25 cellular contexts compared by ENCODE assay signal in the genomic region with DNA sequence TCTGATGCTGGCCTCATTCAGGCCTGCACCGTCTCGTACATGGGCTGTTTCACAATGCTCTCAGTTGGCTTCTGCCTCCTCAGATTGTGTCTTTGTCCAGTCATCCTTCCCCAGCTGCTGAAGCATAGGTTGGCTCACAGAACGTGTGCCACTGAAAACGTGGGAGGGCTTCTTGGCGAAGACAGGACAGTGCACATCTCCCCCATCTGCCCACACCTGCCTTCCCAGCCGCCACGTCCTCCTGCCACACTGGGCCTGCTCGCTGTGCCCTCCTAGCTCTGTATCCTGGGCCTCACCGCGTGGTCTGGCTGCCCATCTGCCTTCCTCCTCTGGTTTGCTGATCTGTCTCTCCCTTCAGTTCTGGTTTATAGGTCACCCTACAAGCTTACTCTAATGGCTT.
DNase-seq lines count a peak whose midpoint lies in the region; ATAC-seq lines count a peak whose summit lies in the region.
"Had no signal": no experiment of that assay in that cellular context is flagged by ENCODE, and none has a peak within 500 bp of the region (broad histone marks: within the 10 kb centered on the region; RNA-seq: fewer than 3 reads in every experiment).

No MANE protein-coding gene starts in this region.

- no peak overlapping the region for H3K4ac ChIP-seq in neuronal stem cell (ENCODE audit: low read length)

- no peak overlapping the region for H4K8ac ChIP-seq in neuronal stem cell (ENCODE audit: low read depth, low read length)

- peak overlapping the region; percentile 14 for H3K27ac Mint-ChIP-seq in stimulated activated naive CD8-positive, alpha-beta T cell treated with anti-CD3 and anti-CD28 coated beads, Interleukin-15, Interleukin-2, amounts not matched to agents 100 ng/mL and 50 ng/mL, for 24 hours
- peak overlapping the region in 1 of 2 donors; percentile 89 for H3K27ac Mint-ChIP-seq in stimulated activated naive CD8-positive, alpha-beta T cell treated with anti-CD3 and anti-CD28 coated beads, Interleukin-15, amount 100 ng/mL, for 72 hours
- H3K27ac Mint-ChIP-seq: CD4-positive, alpha-beta T cell had no signal

- no peaks in the 10 kb centered on the region for H3K79me1 ChIP-seq in neuronal stem cell (ENCODE audit: low read depth, low read length)

- H3K4me3 Mint-ChIP-seq in stimulated activated naive CD8-positive, alpha-beta T cell treated with anti-CD3 and anti-CD28 coated beads, Interleukin-15, Interleukin-2, amounts not matched to agents 100 ng/mL and 50 ng/mL, for 24 hours, result no peak overlapping the region
- no peak overlapping the region for H3K4me3 Mint-ChIP-seq in stimulated activated naive CD8-positive, alpha-beta T cell treated with anti-CD3 and anti-CD28 coated beads, Interleukin-15, amount 100 ng/mL, for 72 hours
- H3K4me3 Mint-ChIP-seq: CD14-positive monocyte; CD4-positive, alpha-beta T cell; CD8-positive, alpha-beta memory T cell had no signal

- H2BK5ac ChIP-seq in neuronal stem cell (ENCODE audit: low read length), result no peak overlapping the region

- no peak overlapping the region for H3K9ac ChIP-seq in neuronal stem cell (ENCODE audit: low read depth, low read length, poor library complexity)
- H3K9ac ChIP-seq: BLaER1 treated with 17β-estradiol and CSF1 and Interleukin-3, amounts not matched to agents 10 nM and 100 nM had no signal

- no peaks in the 10 kb centered on the region for H3K36me3 ChIP-seq in neuronal stem cell (replicated peaks in 1 of 2; ENCODE audit: control insufficient read depth in 2 of 2, insufficient read depth in 2 of 2, low read length in 2 of 2)
- H3K36me3 ChIP-seq: BE2C; BLaER1 treated with 17β-estradiol and CSF1 and Interleukin-3, amounts not matched to agents 10 nM and 100 nM had no signal

- no peak overlapping the region for H3K4me2 ChIP-seq in neuronal stem cell (ENCODE audit: insufficient read depth, low read length, poor library complexity, severe bottlenecking)
- H3K4me2 ChIP-seq: A549; BLaER1 treated with 17β-estradiol and CSF1 and Interleukin-3, amounts not matched to agents 10 nM and 100 nM had no signal

- H2AFZ ChIP-seq in neuronal stem cell (ENCODE audit: low read length), result no peak overlapping the region

- H3K9me3 Mint-ChIP-seq in stimulated activated naive CD8-positive, alpha-beta T cell treated with anti-CD3 and anti-CD28 coated beads, Interleukin-15, Interleukin-2, amounts not matched to agents 100 ng/mL and 50 ng/mL, for 24 hours, result no peaks in the 10 kb centered on the region
- H3K9me3 Mint-ChIP-seq in stimulated activated naive CD8-positive, alpha-beta T cell treated with anti-CD3 and anti-CD28 coated beads, Interleukin-15, amount 100 ng/mL, for 72 hours, result no peaks in the 10 kb centered on the region
- H3K9me3 Mint-ChIP-seq: CD4-positive, alpha-beta T cell; CD8-positive, alpha-beta memory T cell had no signal

- no peak overlapping the region for H3K23ac ChIP-seq in neuronal stem cell (ENCODE audit: low read depth, low read length, poor library complexity)

- no peak overlapping the region for H2BK12ac ChIP-seq in neuronal stem cell (ENCODE audit: low read length)

- H3K9me3 ChIP-seq in neuronal stem cell (replicated peaks in 1 of 2; ENCODE audit: control insufficient read depth in 2 of 2, insufficient read depth in 1 of 2, low read depth in 1 of 2, low read length in 2 of 2), result no peaks in the 10 kb centered on the region
- H3K9me3 ChIP-seq: A549; BE2C; BLaER1 treated with 17β-estradiol and CSF1 and Interleukin-3, amounts not matched to agents 10 nM and 100 nM had no signal

- H4K91ac ChIP-seq in neuronal stem cell (ENCODE audit: low read depth, low read length, poor library complexity), result no peak overlapping the region

- no CpG with 5 or more reads among the region's 10 CpGs for WGBS in neuronal stem cell (ENCODE audit: extremely low coverage in 2 of 2, insufficient read length in 2 of 2, insufficient replicate concordance in 1 of 2), 2 donors

- no peak overlapping the region for H2BK15ac ChIP-seq in neuronal stem cell (ENCODE audit: low read length)

- no peak overlapping the region for H3K14ac ChIP-seq in neuronal stem cell (ENCODE audit: low read length)

- no peak overlapping the region for H2AK5ac ChIP-seq in neuronal stem cell (ENCODE audit: low read depth, low read length)

- no peak overlapping the region for H2BK120ac ChIP-seq in neuronal stem cell (ENCODE audit: low read depth, low read length)

- H3K4me1 Mint-ChIP-seq in stimulated activated naive CD8-positive, alpha-beta T cell treated with anti-CD3 and anti-CD28 coated beads, Interleukin-15, Interleukin-2, amounts not matched to agents 100 ng/mL and 50 ng/mL, for 24 hours (ENCODE audit: low read depth), result no peaks in the 10 kb centered on the region
- peaks cover 5% of the 10 kb centered on the region for H3K4me1 Mint-ChIP-seq in stimulated activated naive CD8-positive, alpha-beta T cell treated with anti-CD3 and anti-CD28 coated beads, Interleukin-15, amount 100 ng/mL, for 72 hours
- H3K4me1 Mint-ChIP-seq: CD14-positive monocyte; CD8-positive, alpha-beta memory T cell had no signal

- no peak overlapping the region for H3K4me3 ChIP-seq in neuronal stem cell (ENCODE audit: low read length in 2 of 2)
- H3K4me3 ChIP-seq: A549; BLaER1 treated with 17β-estradiol and CSF1 and Interleukin-3, amounts not matched to agents 10 nM and 100 nM; GM12878 had no signal

- peaks cover 29% of the 10 kb centered on the region for H3K27me3 Mint-ChIP-seq in stimulated activated naive CD8-positive, alpha-beta T cell treated with anti-CD3 and anti-CD28 coated beads, Interleukin-15, Interleukin-2, amounts not matched to agents 100 ng/mL and 50 ng/mL, for 24 hours
- peaks cover 63% of the 10 kb centered on the region for H3K27me3 Mint-ChIP-seq in stimulated activated naive CD8-positive, alpha-beta T cell treated with anti-CD3 and anti-CD28 coated beads, Interleukin-15, amount 100 ng/mL, for 72 hours

- ATAC-seq in stimulated activated naive CD8-positive, alpha-beta T cell treated with anti-CD3 and anti-CD28 coated beads, Interleukin-15, amount 100 ng/mL, for 72 hours, result no peak
- ATAC-seq in GM18519 (IDR thresholded peaks at IDR 0.05; ENCODE audit: low FRiP score, unreplicated experiment), result no peak
- no peak for ATAC-seq in GM21390 (IDR thresholded peaks at IDR 0.05; ENCODE audit: unreplicated experiment)
- ATAC-seq: A549, GM12878 had no signal

- peaks cover 4% of the 10 kb centered on the region for H3K27me3 ChIP-seq in layer of hippocampus (ENCODE audit: control insufficient read depth, insufficient read depth, low read length)
- H3K27me3 ChIP-seq in neuronal stem cell (ENCODE audit: control insufficient read depth in 3 of 3, insufficient read depth in 3 of 3, low read depth in 1 of 3, low read length in 3 of 3), result peaks cover 0 to 3% (median 0%) of the 10 kb centered on the region in 3 experiments
- H3K27me3 ChIP-seq: BE2C; BLaER1 treated with 17β-estradiol and CSF1 and Interleukin-3, amounts not matched to agents 10 nM and 100 nM had no signal

- peak overlapping the region; percentile 20 for H3K18ac ChIP-seq in neuronal stem cell (ENCODE audit: low read length)

- DNase-seq in stimulated activated naive CD8-positive, alpha-beta T cell treated with anti-CD3 and anti-CD28 coated beads, Interleukin-15, amount 100 ng/mL, for 72 hours, result no peak
- no peak for DNase-seq in neuronal stem cell (ENCODE audit: low spot score)
- peak; percentile 23 for DNase-seq in superior temporal gyrus (ENCODE audit: extremely low spot score)
- DNase-seq in HT-29 (ENCODE audit: low spot score), result no peak
- DNase-seq: 8988T; ACHN; AML-193; BE2C; CD4-positive, alpha-beta T cell; CD8-positive, alpha-beta memory T cell; DMS 273 treated with DMSO at 0.1 percent for 48 hours; DMS79; EL; GDM1; GOT3; H7; HCEC 1CT had no signal

- H3K27ac ChIP-seq in layer of hippocampus (ENCODE audit: low read depth, low read length), result peak overlapping the region; percentile 30
- H3K27ac ChIP-seq in neuronal stem cell (replicated peaks; ENCODE audit: low read length), result no peak overlapping the region
- H3K27ac ChIP-seq: A549; BLaER1 treated with 17β-estradiol and CSF1 and Interleukin-3, amounts not matched to agents 10 nM and 100 nM had no signal

- peaks cover 0 to 6% of the 10 kb centered on the region in 2 donors for H3K4me1 ChIP-seq in neuronal stem cell (ENCODE audit: control insufficient read depth in 2 of 2, insufficient read depth in 1 of 2, low read depth in 1 of 2, low read length in 2 of 2)
- H3K4me1 ChIP-seq: BE2C had no signal

- no peaks in the 10 kb centered on the region for H3K36me3 Mint-ChIP-seq in stimulated activated naive CD8-positive, alpha-beta T cell treated with anti-CD3 and anti-CD28 coated beads, Interleukin-15, Interleukin-2, amounts not matched to agents 100 ng/mL and 50 ng/mL, for 24 hours (ENCODE audit: low read depth)
- H3K36me3 Mint-ChIP-seq: CD14-positive monocyte; CD8-positive, alpha-beta memory T cell had no signal
